Comparison of ENCODE assay signal across 1 cellular context in the genomic region with DNA sequence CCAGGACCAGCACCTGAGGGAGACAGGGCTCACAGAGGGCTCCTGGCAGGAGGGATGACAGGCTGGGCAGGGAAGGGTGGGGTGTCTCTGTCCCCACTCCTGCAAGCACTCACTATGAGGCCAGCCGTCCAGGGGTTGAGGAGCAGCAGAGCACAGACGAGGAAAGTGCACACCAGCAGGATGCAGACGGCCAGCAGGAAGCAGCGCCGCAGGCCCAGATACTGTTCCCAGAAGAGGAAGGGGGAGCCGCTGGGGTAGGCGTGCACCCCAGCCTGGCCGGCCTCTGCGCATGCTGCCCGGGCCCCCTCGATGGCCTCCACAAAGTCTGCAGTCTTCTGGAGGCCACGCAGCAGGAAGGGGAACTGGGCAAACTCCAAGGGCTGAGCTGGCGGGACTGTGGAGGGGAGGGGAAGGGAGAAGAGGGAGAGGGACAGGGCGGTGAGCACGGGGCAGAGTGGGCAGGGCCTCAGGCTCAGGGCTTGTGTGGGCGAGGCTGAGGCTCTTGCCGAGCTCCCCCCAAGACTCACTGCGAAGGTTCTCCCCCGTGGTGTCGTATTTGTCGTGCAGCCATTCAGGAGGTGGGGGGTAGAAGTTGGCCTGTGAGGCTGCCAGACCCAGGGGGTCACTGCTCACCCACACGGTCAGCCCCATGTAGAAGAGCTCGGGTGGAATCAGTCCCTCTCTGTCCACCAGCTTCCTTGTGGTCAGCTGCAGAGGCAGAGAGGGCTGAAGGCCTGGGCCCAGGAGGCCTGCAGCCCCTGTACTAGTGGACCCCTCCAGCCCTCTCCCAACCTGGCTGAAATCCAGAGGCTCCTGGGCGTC.
TF ChIP-seq lines count a peak whose summit lies in the region.

No MANE protein-coding gene starts in this region.

TF ChIP-seq in HepG2, 621 proteins besides CTCF, POLR2A, EP300 and RAD21 (continued from another document and continues in another):
- TF ChIP-seq ZNF281 (CRISPR knock-in tag; IDR thresholded peaks at IDR 0.05; ENCODE audit: borderline replicate concordance) (peak; percentile 46; the same call in 1 of the 2 replicates), RNF2 (conservative IDR thresholded peaks at IDR 0.05; ENCODE audit: low read depth) (no peak), ZKSCAN5 (CRISPR knock-in tag; IDR thresholded peaks at IDR 0.05) (peak; percentile 60; the same call in 1 of the 2 replicates), JUND (CRISPR knock-in tag; IDR thresholded peaks at IDR 0.05) (peak; percentile 42; the same call in 1 of the 2 replicates), ZNF280D (CRISPR knock-in tag; IDR thresholded peaks at IDR 0.05) (no peak), JDP2 (CRISPR knock-in tag; IDR thresholded peaks at IDR 0.05; ENCODE audit: borderline replicate concordance) (no peak), ZNF530 (CRISPR knock-in tag; IDR thresholded peaks at IDR 0.05; ENCODE audit: low read depth) (0 out of 2 replicates have a peak, but pooled peaks have one; percentile 55), ETV6 (CRISPR knock-in tag; conservative IDR thresholded peaks at IDR 0.05) (no peak), ZSCAN25 (CRISPR knock-in tag; IDR thresholded peaks at IDR 0.05) (peak; percentile 86), KDM5B (CRISPR knock-in tag; IDR thresholded peaks at IDR 0.05; ENCODE audit: borderline replicate concordance) (peak; percentile 50; the same call in 1 of the 2 replicates), ZNF251 (CRISPR knock-in tag; IDR thresholded peaks at IDR 0.05) (no peak), BCL3 (CRISPR knock-in tag; IDR thresholded peaks at IDR 0.05) (no peak; the same call in 1 of the 2 replicates), SKIL (CRISPR knock-in tag; IDR thresholded peaks at IDR 0.05; ENCODE audit: borderline replicate concordance) (peak; percentile 64; the same call in 1 of the 2 replicates), LBX2 (CRISPR knock-in tag; IDR thresholded peaks at IDR 0.05; ENCODE audit: borderline replicate concordance) (no peak), ZNF629 (CRISPR knock-in tag; conservative IDR thresholded peaks at IDR 0.05) (no peak), ZNF10 (CRISPR knock-in tag; IDR thresholded peaks at IDR 0.05; ENCODE audit: borderline replicate concordance, low read depth) (no peak), ZBTB1 (CRISPR knock-in tag; IDR thresholded peaks at IDR 0.05; ENCODE audit: borderline replicate concordance) (no peak)
- TF ChIP-seq, protein P1, sequence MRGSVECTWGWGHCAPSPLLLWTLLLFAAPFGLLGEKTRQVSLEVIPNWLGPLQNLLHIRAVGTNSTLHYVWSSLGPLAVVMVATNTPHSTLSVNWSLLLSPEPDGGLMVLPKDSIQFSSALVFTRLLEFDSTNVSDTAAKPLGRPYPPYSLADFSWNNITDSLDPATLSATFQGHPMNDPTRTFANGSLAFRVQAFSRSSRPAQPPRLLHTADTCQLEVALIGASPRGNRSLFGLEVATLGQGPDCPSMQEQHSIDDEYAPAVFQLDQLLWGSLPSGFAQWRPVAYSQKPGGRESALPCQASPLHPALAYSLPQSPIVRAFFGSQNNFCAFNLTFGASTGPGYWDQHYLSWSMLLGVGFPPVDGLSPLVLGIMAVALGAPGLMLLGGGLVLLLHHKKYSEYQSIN (CRISPR knock-in tag; IDR thresholded peaks at IDR 0.05; ENCODE audit: borderline replicate concordance), result no peak
- TF ChIP-seq, protein P2, sequence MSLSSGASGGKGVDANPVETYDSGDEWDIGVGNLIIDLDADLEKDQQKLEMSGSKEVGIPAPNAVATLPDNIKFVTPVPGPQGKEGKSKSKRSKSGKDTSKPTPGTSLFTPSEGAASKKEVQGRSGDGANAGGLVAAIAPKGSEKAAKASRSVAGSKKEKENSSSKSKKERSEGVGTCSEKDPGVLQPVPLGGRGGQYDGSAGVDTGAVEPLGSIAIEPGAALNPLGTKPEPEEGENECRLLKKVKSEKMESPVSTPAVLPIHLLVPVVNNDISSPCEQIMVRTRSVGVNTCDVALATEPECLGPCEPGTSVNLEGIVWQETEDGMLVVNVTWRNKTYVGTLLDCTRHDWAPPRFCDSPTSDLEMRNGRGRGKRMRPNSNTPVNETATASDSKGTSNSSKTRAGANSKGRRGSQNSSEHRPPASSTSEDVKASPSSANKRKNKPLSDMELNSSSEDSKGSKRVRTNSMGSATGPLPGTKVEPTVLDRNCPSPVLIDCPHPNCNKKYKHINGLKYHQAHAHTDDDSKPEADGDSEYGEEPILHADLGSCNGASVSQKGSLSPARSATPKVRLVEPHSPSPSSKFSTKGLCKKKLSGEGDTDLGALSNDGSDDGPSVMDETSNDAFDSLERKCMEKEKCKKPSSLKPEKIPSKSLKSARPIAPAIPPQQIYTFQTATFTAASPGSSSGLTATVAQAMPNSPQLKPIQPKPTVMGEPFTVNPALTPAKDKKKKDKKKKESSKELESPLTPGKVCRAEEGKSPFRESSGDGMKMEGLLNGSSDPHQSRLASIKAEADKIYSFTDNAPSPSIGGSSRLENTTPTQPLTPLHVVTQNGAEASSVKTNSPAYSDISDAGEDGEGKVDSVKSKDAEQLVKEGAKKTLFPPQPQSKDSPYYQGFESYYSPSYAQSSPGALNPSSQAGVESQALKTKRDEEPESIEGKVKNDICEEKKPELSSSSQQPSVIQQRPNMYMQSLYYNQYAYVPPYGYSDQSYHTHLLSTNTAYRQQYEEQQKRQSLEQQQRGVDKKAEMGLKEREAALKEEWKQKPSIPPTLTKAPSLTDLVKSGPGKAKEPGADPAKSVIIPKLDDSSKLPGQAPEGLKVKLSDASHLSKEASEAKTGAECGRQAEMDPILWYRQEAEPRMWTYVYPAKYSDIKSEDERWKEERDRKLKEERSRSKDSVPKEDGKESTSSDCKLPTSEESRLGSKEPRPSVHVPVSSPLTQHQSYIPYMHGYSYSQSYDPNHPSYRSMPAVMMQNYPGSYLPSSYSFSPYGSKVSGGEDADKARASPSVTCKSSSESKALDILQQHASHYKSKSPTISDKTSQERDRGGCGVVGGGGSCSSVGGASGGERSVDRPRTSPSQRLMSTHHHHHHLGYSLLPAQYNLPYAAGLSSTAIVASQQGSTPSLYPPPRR (CRISPR knock-in tag; IDR thresholded peaks at IDR 0.05; ENCODE audit: borderline replicate concordance), result peak; percentile 69; the same call in 1 of the 2 replicates
- TF ChIP-seq, protein P3, sequence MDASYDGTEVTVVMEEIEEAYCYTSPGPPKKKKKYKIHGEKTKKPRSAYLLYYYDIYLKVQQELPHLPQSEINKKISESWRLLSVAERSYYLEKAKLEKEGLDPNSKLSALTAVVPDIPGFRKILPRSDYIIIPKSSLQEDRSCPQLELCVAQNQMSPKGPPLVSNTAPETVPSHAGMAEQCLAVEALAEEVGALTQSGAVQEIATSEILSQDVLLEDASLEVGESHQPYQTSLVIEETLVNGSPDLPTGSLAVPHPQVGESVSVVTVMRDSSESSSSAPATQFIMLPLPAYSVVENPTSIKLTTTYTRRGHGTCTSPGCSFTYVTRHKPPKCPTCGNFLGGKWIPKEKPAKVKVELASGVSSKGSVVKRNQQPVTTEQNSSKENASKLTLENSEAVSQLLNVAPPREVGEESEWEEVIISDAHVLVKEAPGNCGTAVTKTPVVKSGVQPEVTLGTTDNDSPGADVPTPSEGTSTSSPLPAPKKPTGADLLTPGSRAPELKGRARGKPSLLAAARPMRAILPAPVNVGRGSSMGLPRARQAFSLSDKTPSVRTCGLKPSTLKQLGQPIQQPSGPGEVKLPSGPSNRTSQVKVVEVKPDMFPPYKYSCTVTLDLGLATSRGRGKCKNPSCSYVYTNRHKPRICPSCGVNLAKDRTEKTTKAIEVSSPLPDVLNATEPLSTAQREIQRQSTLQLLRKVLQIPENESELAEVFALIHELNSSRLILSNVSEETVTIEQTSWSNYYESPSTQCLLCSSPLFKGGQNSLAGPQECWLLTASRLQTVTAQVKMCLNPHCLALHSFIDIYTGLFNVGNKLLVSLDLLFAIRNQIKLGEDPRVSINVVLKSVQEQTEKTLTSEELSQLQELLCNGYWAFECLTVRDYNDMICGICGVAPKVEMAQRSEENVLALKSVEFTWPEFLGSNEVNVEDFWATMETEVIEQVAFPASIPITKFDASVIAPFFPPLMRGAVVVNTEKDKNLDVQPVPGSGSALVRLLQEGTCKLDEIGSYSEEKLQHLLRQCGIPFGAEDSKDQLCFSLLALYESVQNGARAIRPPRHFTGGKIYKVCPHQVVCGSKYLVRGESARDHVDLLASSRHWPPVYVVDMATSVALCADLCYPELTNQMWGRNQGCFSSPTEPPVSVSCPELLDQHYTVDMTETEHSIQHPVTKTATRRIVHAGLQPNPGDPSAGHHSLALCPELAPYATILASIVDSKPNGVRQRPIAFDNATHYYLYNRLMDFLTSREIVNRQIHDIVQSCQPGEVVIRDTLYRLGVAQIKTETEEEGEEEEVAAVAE (CRISPR knock-in tag; IDR thresholded peaks at IDR 0.05; ENCODE audit: borderline replicate concordance), result 0 out of 2 replicates have a peak, but pooled peaks have one; percentile 3
- TF ChIP-seq, protein P4, sequence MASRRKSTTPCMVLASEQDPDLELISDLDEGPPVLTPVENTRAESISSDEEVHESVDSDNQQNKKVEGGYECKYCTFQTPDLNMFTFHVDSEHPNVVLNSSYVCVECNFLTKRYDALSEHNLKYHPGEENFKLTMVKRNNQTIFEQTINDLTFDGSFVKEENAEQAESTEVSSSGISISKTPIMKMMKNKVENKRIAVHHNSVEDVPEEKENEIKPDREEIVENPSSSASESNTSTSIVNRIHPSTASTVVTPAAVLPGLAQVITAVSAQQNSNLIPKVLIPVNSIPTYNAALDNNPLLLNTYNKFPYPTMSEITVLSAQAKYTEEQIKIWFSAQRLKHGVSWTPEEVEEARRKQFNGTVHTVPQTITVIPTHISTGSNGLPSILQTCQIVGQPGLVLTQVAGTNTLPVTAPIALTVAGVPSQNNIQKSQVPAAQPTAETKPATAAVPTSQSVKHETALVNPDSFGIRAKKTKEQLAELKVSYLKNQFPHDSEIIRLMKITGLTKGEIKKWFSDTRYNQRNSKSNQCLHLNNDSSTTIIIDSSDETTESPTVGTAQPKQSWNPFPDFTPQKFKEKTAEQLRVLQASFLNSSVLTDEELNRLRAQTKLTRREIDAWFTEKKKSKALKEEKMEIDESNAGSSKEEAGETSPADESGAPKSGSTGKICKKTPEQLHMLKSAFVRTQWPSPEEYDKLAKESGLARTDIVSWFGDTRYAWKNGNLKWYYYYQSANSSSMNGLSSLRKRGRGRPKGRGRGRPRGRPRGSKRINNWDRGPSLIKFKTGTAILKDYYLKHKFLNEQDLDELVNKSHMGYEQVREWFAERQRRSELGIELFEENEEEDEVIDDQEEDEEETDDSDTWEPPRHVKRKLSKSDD (CRISPR knock-in tag; IDR thresholded peaks at IDR 0.05; ENCODE audit: low read depth), result peak; percentile 32
